Comparison of ENCODE assay signal across 1 cellular context in the genomic region with DNA sequence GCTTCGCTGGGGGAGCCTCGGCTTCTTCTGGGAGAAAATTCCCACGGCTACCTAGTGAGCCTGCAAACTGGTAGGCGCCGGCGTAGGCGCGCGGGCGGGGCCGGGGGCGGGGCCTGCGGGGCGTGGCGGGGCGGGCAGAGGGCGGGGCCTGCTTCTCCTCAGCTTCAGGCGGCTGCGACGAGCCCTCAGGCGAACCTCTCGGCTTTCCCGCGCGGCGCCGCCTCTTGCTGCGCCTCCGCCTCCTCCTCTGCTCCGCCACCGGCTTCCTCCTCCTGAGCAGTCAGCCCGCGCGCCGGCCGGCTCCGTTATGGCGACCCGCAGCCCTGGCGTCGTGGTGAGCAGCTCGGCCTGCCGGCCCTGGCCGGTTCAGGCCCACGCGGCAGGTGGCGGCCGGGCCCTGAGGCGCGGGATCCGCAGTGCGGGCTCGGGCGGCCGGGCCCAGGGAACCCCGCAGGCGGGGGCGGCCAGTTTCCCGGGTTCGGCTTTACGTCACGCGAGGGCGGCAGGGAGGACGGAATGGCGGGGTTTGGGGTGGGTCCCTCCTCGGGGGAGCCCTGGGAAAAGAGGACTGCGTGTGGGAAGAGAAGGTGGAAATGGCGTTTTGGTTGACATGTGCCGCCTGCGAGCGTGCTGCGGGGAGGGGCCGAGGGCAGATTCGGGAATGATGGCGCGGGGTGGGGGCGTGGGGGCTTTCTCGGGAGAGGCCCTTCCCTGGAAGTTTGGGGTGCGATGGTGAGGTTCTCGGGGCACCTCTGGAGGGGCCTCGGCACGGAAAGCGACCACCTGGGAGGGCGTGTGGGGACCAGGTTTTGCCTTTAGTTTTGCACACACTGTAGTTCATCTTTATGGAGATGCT.
A peak's percentile ranks its signal among the peaks of the same experiment; 100 is the strongest.
TF ChIP-seq lines count a peak whose summit lies in the region.

A gene with protein sequence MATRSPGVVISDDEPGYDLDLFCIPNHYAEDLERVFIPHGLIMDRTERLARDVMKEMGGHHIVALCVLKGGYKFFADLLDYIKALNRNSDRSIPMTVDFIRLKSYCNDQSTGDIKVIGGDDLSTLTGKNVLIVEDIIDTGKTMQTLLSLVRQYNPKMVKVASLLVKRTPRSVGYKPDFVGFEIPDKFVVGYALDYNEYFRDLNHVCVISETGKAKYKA (plus strand): TSS at position 161 of the 856 bp plus-strand sequence. CDS start 147 bp downstream, at position 308.

TF ChIP-seq in HEK293, 187 proteins besides CTCF, POLR2A, EP300 and RAD21 (continued from another document and continues in another):
- TF ChIP-seq, protein P1, sequence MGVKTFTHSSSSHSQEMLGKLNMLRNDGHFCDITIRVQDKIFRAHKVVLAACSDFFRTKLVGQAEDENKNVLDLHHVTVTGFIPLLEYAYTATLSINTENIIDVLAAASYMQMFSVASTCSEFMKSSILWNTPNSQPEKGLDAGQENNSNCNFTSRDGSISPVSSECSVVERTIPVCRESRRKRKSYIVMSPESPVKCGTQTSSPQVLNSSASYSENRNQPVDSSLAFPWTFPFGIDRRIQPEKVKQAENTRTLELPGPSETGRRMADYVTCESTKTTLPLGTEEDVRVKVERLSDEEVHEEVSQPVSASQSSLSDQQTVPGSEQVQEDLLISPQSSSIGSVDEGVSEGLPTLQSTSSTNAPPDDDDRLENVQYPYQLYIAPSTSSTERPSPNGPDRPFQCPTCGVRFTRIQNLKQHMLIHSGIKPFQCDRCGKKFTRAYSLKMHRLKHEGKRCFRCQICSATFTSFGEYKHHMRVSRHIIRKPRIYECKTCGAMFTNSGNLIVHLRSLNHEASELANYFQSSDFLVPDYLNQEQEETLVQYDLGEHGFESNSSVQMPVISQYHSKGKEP (tag by site-specific recombination; IDR thresholded peaks at IDR 0.05): no peak
- peak; percentile 68; the same call in 1 of the 2 replicates for TF ChIP-seq ZNF76 (tag by site-specific recombination; IDR thresholded peaks at IDR 0.05; ENCODE audit: borderline replicate concordance, low read depth)
- TF ChIP-seq MZF1 (tag by site-specific recombination; IDR thresholded peaks at IDR 0.05; ENCODE audit: borderline replicate concordance): no peak
- TF ChIP-seq ZNF571 (tag by site-specific recombination; IDR thresholded peaks at IDR 0.05): no peak
- 0 out of 2 replicates have a peak, but pooled peaks have one; percentile 1 for TF ChIP-seq SCRT2 (tag by site-specific recombination; IDR thresholded peaks at IDR 0.05)
- TF ChIP-seq ZXDB (tag by site-specific recombination; IDR thresholded peaks at IDR 0.05): peak; percentile 55; the same call in 1 of the 2 replicates
- peak; percentile 70 for TF ChIP-seq YY1 (tag by site-specific recombination; IDR thresholded peaks at IDR 0.05)
- TF ChIP-seq ZNF426 (tag by site-specific recombination; IDR thresholded peaks at IDR 0.05): no peak
- peak; percentile 84 for TF ChIP-seq EGR2 (tag by site-specific recombination; IDR thresholded peaks at IDR 0.05; ENCODE audit: low read depth)
- TF ChIP-seq, protein P2, sequence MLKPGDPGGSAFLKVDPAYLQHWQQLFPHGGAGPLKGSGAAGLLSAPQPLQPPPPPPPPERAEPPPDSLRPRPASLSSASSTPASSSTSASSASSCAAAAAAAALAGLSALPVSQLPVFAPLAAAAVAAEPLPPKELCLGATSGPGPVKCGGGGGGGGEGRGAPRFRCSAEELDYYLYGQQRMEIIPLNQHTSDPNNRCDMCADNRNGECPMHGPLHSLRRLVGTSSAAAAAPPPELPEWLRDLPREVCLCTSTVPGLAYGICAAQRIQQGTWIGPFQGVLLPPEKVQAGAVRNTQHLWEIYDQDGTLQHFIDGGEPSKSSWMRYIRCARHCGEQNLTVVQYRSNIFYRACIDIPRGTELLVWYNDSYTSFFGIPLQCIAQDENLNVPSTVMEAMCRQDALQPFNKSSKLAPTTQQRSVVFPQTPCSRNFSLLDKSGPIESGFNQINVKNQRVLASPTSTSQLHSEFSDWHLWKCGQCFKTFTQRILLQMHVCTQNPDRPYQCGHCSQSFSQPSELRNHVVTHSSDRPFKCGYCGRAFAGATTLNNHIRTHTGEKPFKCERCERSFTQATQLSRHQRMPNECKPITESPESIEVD (tag by site-specific recombination; IDR thresholded peaks at IDR 0.05): no peak
- TF ChIP-seq ZNF621 (tag by site-specific recombination; IDR thresholded peaks at IDR 0.05): no peak
- no peak for TF ChIP-seq ZNF175 (tag by site-specific recombination; IDR thresholded peaks at IDR 0.05)
- TF ChIP-seq, protein P3, sequence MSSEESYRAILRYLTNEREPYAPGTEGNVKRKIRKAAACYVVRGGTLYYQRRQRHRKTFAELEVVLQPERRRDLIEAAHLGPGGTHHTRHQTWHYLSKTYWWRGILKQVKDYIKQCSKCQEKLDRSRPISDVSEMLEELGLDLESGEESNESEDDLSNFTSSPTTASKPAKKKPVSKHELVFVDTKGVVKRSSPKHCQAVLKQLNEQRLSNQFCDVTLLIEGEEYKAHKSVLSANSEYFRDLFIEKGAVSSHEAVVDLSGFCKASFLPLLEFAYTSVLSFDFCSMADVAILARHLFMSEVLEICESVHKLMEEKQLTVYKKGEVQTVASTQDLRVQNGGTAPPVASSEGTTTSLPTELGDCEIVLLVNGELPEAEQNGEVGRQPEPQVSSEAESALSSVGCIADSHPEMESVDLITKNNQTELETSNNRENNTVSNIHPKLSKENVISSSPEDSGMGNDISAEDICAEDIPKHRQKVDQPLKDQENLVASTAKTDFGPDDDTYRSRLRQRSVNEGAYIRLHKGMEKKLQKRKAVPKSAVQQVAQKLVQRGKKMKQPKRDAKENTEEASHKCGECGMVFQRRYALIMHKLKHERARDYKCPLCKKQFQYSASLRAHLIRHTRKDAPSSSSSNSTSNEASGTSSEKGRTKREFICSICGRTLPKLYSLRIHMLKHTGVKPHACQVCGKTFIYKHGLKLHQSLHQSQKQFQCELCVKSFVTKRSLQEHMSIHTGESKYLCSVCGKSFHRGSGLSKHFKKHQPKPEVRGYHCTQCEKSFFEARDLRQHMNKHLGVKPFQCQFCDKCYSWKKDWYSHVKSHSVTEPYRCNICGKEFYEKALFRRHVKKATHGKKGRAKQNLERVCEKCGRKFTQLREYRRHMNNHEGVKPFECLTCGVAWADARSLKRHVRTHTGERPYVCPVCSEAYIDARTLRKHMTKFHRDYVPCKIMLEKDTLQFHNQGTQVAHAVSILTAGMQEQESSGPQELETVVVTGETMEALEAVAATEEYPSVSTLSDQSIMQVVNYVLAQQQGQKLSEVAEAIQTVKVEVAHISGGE (tag by site-specific recombination; conservative IDR thresholded peaks at IDR 0.05; ENCODE audit: low read depth): no peak
- TF ChIP-seq ZNF596 (tag by site-specific recombination; IDR thresholded peaks at IDR 0.05): no peak
- no peak for TF ChIP-seq ZNF132 (tag by site-specific recombination; IDR thresholded peaks at IDR 0.05; ENCODE audit: borderline replicate concordance)
- no peak for TF ChIP-seq ZNF548 (tag by site-specific recombination; IDR thresholded peaks at IDR 0.05)
- TF ChIP-seq, protein P4, sequence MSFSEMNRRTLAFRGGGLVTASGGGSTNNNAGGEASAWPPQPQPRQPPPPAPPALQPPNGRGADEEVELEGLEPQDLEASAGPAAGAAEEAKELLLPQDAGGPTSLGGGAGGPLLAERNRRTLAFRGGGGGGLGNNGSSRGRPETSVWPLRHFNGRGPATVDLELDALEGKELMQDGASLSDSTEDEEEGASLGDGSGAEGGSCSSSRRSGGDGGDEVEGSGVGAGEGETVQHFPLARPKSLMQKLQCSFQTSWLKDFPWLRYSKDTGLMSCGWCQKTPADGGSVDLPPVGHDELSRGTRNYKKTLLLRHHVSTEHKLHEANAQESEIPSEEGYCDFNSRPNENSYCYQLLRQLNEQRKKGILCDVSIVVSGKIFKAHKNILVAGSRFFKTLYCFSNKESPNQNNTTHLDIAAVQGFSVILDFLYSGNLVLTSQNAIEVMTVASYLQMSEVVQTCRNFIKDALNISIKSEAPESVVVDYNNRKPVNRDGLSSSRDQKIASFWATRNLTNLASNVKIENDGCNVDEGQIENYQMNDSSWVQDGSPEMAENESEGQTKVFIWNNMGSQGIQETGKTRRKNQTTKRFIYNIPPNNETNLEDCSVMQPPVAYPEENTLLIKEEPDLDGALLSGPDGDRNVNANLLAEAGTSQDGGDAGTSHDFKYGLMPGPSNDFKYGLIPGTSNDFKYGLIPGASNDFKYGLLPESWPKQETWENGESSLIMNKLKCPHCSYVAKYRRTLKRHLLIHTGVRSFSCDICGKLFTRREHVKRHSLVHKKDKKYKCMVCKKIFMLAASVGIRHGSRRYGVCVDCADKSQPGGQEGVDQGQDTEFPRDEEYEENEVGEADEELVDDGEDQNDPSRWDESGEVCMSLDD (tag by site-specific recombination; IDR thresholded peaks at IDR 0.05): 0 out of 2 replicates have a peak, but pooled peaks have one; percentile 41
- TF ChIP-seq ZNF624 (tag by site-specific recombination; IDR thresholded peaks at IDR 0.05): no peak
- TF ChIP-seq ZFP37 (tag by site-specific recombination; IDR thresholded peaks at IDR 0.05): no peak
- no peak for TF ChIP-seq ZFP3 (tag by site-specific recombination; IDR thresholded peaks at IDR 0.05; ENCODE audit: low read depth)
- TF ChIP-seq ZFHX2 (tag by site-specific recombination; conservative IDR thresholded peaks at IDR 0.05): peak; percentile 90
- TF ChIP-seq, protein P5, sequence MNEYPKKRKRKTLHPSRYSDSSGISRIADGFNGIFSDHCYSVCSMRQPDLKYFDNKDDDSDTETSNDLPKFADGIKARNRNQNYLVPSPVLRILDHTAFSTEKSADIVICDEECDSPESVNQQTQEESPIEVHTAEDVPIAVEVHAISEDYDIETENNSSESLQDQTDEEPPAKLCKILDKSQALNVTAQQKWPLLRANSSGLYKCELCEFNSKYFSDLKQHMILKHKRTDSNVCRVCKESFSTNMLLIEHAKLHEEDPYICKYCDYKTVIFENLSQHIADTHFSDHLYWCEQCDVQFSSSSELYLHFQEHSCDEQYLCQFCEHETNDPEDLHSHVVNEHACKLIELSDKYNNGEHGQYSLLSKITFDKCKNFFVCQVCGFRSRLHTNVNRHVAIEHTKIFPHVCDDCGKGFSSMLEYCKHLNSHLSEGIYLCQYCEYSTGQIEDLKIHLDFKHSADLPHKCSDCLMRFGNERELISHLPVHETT (tag by site-specific recombination; IDR thresholded peaks at IDR 0.05): no peak
- no peak for TF ChIP-seq ZNF214 (tag by site-specific recombination; IDR thresholded peaks at IDR 0.05; ENCODE audit: borderline replicate concordance)
- TF ChIP-seq PRDM1 (tag by site-specific recombination; IDR thresholded peaks at IDR 0.05): no peak
- TF ChIP-seq GLI4 (tag by site-specific recombination; IDR thresholded peaks at IDR 0.05): no peak
- no peak for TF ChIP-seq SETDB1 (IDR thresholded peaks at IDR 0.05; ENCODE audit: insufficient read length, low read length)
- TF ChIP-seq ZNF555 (tag by site-specific recombination; conservative IDR thresholded peaks at IDR 0.05): no peak
- TF ChIP-seq, protein P6, sequence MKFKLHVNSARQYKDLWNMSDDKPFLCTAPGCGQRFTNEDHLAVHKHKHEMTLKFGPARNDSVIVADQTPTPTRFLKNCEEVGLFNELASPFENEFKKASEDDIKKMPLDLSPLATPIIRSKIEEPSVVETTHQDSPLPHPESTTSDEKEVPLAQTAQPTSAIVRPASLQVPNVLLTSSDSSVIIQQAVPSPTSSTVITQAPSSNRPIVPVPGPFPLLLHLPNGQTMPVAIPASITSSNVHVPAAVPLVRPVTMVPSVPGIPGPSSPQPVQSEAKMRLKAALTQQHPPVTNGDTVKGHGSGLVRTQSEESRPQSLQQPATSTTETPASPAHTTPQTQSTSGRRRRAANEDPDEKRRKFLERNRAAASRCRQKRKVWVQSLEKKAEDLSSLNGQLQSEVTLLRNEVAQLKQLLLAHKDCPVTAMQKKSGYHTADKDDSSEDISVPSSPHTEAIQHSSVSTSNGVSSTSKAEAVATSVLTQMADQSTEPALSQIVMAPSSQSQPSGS (tag by site-specific recombination; IDR thresholded peaks at IDR 0.05; ENCODE audit: low read depth): no peak
- no peak for TF ChIP-seq OVOL3 (tag by site-specific recombination; IDR thresholded peaks at IDR 0.05)
- TF ChIP-seq ZNF654 (tag by site-specific recombination; IDR thresholded peaks at IDR 0.05; ENCODE audit: low read depth): no peak
- TF ChIP-seq, protein P7, sequence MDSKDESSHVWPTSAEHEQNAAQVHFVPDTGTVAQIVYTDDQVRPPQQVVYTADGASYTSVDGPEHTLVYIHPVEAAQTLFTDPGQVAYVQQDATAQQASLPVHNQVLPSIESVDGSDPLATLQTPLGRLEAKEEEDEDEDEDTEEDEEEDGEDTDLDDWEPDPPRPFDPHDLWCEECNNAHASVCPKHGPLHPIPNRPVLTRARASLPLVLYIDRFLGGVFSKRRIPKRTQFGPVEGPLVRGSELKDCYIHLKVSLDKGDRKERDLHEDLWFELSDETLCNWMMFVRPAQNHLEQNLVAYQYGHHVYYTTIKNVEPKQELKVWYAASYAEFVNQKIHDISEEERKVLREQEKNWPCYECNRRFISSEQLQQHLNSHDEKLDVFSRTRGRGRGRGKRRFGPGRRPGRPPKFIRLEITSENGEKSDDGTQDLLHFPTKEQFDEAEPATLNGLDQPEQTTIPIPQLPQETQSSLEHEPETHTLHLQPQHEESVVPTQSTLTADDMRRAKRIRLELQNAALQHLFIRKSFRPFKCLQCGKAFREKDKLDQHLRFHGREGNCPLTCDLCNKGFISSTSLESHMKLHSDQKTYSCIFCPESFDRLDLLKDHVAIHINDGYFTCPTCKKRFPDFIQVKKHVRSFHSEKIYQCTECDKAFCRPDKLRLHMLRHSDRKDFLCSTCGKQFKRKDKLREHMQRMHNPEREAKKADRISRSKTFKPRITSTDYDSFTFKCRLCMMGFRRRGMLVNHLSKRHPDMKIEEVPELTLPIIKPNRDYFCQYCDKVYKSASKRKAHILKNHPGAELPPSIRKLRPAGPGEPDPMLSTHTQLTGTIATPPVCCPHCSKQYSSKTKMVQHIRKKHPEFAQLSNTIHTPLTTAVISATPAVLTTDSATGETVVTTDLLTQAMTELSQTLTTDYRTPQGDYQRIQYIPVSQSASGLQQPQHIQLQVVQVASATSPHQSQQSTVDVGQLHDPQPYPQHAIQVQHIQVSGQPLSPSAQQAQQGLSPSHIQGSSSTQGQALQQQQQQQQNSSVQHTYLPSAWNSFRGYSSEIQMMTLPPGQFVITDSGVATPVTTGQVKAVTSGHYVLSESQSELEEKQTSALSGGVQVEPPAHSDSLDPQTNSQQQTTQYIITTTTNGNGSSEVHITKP (tag by site-specific recombination; IDR thresholded peaks at IDR 0.05): no peak
- TF ChIP-seq ZNF664 (tag by site-specific recombination; IDR thresholded peaks at IDR 0.05): no peak
- TF ChIP-seq ZNF658 (tag by site-specific recombination; IDR thresholded peaks at IDR 0.05): no peak
- TF ChIP-seq ZNF335 (tag by site-specific recombination; conservative IDR thresholded peaks at IDR 0.05): peak; percentile 86
- TF ChIP-seq, protein P8, sequence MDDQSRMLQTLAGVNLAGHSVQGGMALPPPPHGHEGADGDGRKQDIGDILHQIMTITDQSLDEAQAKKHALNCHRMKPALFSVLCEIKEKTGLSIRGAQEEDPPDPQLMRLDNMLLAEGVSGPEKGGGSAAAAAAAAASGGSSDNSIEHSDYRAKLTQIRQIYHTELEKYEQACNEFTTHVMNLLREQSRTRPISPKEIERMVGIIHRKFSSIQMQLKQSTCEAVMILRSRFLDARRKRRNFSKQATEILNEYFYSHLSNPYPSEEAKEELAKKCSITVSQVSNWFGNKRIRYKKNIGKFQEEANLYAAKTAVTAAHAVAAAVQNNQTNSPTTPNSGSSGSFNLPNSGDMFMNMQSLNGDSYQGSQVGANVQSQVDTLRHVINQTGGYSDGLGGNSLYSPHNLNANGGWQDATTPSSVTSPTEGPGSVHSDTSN (CRISPR knock-in tag; IDR thresholded peaks at IDR 0.05): 0 out of 2 replicates have a peak, but pooled peaks have one; percentile 46
- TF ChIP-seq SALL2 (tag by site-specific recombination; IDR thresholded peaks at IDR 0.05; ENCODE audit: borderline replicate concordance): no peak
- no peak for TF ChIP-seq ZBTB48 (tag by site-specific recombination; IDR thresholded peaks at IDR 0.05)
